8 cellular contexts compared by ENCODE assay signal in genomic region chr11:112961146-112961668, GRCh38. TPM values are rescaled to one million over a fixed set of nuclear protein-coding genes. Genes with fewer than 3 reads are reported as not detected.
DNase-seq lines count a peak whose midpoint lies in the region; ATAC-seq and TF ChIP-seq lines count a peak whose summit lies in the region.

Gene NCAM1 (plus strand): TSS chr11:112961420.

- DNase-seq in DMS53 treated with DMSO at 0.1 percent for 48 hours (lab: John Stamatoyannopoulos, UW; ENCODE audit: unreplicated experiment) (peak; percentile 88), MV-4-11 (lab: John Stamatoyannopoulos, UW) (peak; percentile 23), SJCRH30 (peak; percentile 95 to 96), kidney epithelial cell (ENCODE audit: low read depth) (no peak), LoVo (ENCODE audit: low spot score) (no peak)

- peak within 1 kb of the TSS; percentile 67 for H3K4me3 ChIP-seq in SJCRH30
- peak within 1 kb of the TSS; percentile 42 for H3K4me3 ChIP-seq in kidney epithelial cell (ENCODE audit: low read depth, low read length)
- H3K4me3 ChIP-seq in skin epidermis, result peak within 1 kb of the TSS; percentile 10 to 51 (median 30)

- no peaks in the 10 kb centered on the region for H3K9me3 ChIP-seq in SJCRH30 (replicated peaks)

- H3K27ac ChIP-seq in SJCRH30 (peak within 1 kb of the TSS; percentile 87), cingulate gyrus (ENCODE audit: low read depth, low read length) (peak within 1 kb of the TSS; percentile 88), skin epidermis (no peak within 1 kb of the TSS)

- peaks cover 18% of the 10 kb centered on the region for H3K4me1 ChIP-seq in SJCRH30

- H3K27me3 ChIP-seq in SJCRH30 (no peaks in the 10 kb centered on the region), kidney epithelial cell (ENCODE audit: control insufficient read depth, insufficient read depth, low read length) (peaks cover 30% of the 10 kb centered on the region)

- ATAC-seq in HG03378 (IDR thresholded peaks at IDR 0.05; ENCODE audit: unreplicated experiment), result no peak

- no peak for TF ChIP-seq CTCF in kidney epithelial cell (IDR thresholded peaks at IDR 0.05; ENCODE audit: insufficient read depth, low read length, poor library complexity, severe bottlenecking)

- H3K36me3 ChIP-seq in SJCRH30, result no peaks in the 10 kb centered on the region
- H3K36me3 ChIP-seq in kidney epithelial cell (ENCODE audit: control insufficient read depth, insufficient read depth, low read length), result no peaks in the 10 kb centered on the region

RNA-seq across cellular contexts. Expression of gene NCAM1, which starts in this region (rescaled TPM):
- total RNA-seq in SJCRH30 (2014; rRNA removed; shearing (Covaris generic)), result 76.7 and 86.8 TPM in 2 replicates
- total RNA-seq in kidney epithelial cell, result 14.7 and 16.5 TPM in 2 replicates

Comparison
In these comparisons a context has a peak if more than half of its experiments do, and no peak if none do; other contexts are left out.
1. DNase-seq: peak in DMS53 treated with DMSO at 0.1 percent for 48 hours (single experiment), MV-4-11 (single experiment) and SJCRH30 (2 of 2); none in kidney epithelial cell (single experiment) and LoVo (single experiment).
2. H3K27ac ChIP-seq: peak in SJCRH30 (single experiment) and cingulate gyrus (single experiment); none in skin epidermis (0 of 21).
3. Peak in every context shown above with its lines, with median percentiles within 50 percentile points of each other: H3K4me3 ChIP-seq.